ENCODE assay signal across 8 cellular contexts in genomic region chr22:43187171-43188099, GRCh38. TPM values are rescaled to one million over a fixed set of nuclear protein-coding genes. Genes with fewer than 3 reads are reported as not detected.
DNase-seq lines count a peak whose midpoint lies in the region; ATAC-seq and TF ChIP-seq lines count a peak whose summit lies in the region.

No MANE protein-coding gene starts in this region.

- peaks cover 3% of the 10 kb centered on the region for H3K4me1 ChIP-seq in prostate gland (replicated peaks)

- TF ChIP-seq CTCF in prostate gland (IDR thresholded peaks at IDR 0.05), result peak; percentile 68 to 96 (median 87)

- ATAC-seq in GM18498 (IDR thresholded peaks at IDR 0.05; ENCODE audit: unreplicated experiment) (peak; percentile 88), HG02885 (IDR thresholded peaks at IDR 0.05; ENCODE audit: poor library complexity, unreplicated experiment) (peak; percentile 85), T-cell (replicated peaks in 1 of 4) (peak; percentile 88 to 93 (median 90)), left ventricle myocardium superior (peak; percentile 92)

- H3K36me3 ChIP-seq in prostate gland, result no peaks in the 10 kb centered on the region

- H3K27ac ChIP-seq in prostate gland, result peak overlapping the region; percentile 74 to 90

- intact Hi-C loops in left ventricle myocardium superior (cut with micrococcal nuclease), result no loop called here
- intact Hi-C loops in prostate gland (cut with DNase I), result no loop called here

- peak overlapping the region; percentile 97 for H3K27ac Mint-ChIP-seq in T-cell

- DNase-seq in NCI-H146 treated with DMSO at 0.1 percent for 48 hours (lab: John Stamatoyannopoulos, UW; ENCODE audit: unreplicated experiment) (peak; percentile 69), T-cell (peak; percentile 91 to 98 (median 95)), amniotic stem cell (lab: John Stamatoyannopoulos, UW) (peak; percentile 76), left ventricle myocardium superior (peak; percentile 99), prostate gland (ENCODE audit: low spot score) (peak; percentile 91), ureter (ENCODE audit: low spot score) (peak; percentile 97)

- TF ChIP-seq POLR2A in prostate gland (IDR thresholded peaks at IDR 0.05), result peak; percentile 55

- no peaks in the 10 kb centered on the region for H3K9me3 ChIP-seq in prostate gland

- POLR2A ChIA-PET in T-cell (lab: Charles Lee), result interaction anchor here (0.5 to 1.2 kb wide), 3 partner anchors 34 to 1806 kb away, joined by 3 to 4 read pairs (median 3); partner anchors contain the start of gene TSPO (in 1 of the 2)

- H3K27me3 Mint-ChIP-seq in T-cell, result no peaks in the 10 kb centered on the region

- CTCF ChIA-PET in T-cell (lab: Charles Lee), result interaction anchor here (0.6 kb wide), 2 partner anchors 32 to 42 kb away, joined by 3 to 7 read pairs; no protein-coding TSS in a partner anchor

- 15% methylated on average over 24 of the region's 86 CpGs for WGBS in prostate gland

- peak overlapping the region; percentile 77 to 81 (median 80) for H3K4me3 Mint-ChIP-seq in T-cell

- peaks cover 17 to 34% (median 24%) of the 10 kb centered on the region in 3 donors for H3K4me1 Mint-ChIP-seq in T-cell

- peaks cover 0 to 4% (median 3%) of the 10 kb centered on the region in 3 donors for H3K9me3 Mint-ChIP-seq in T-cell

- no peaks in the 10 kb centered on the region for H3K36me3 Mint-ChIP-seq in T-cell

- H3K27me3 ChIP-seq in prostate gland (replicated peaks; ENCODE audit: insufficient read depth), result no peaks in the 10 kb centered on the region

- H3K4me3 ChIP-seq in prostate gland, result peak overlapping the region; percentile 42 to 78

RNA-seq across cellular contexts. Expression of gene TTLL12, which starts 0.5 kb away (rescaled TPM):
- 10 to 100 TPM; 17.1 to 38.1 (median 33.8) TPM for total RNA-seq in T-cell
- total RNA-seq in left ventricle myocardium superior, result 12.3 TPM
- total RNA-seq in prostate gland, result 100 to 1,000 TPM in 1 of 2 donors, 10 to 100 TPM in 1; 62.5 to 118 TPM
- 41.0 TPM for total RNA-seq in ureter

RNA-seq across cellular contexts. Expression of gene TSPO, which starts 36.1 kb away (rescaled TPM):
- total RNA-seq in T-cell (100 to 1,000 TPM in 3 of 5 donors, 10 to 100 TPM in 2; 50.2 to 128 (median 101) TPM), left ventricle myocardium superior (119 TPM), prostate gland (100 to 1,000 TPM; 238 to 575 TPM), ureter (130 TPM)

RNA-seq across cellular contexts. Expression of gene MCAT, which starts 44.2 kb away (rescaled TPM):
- total RNA-seq in T-cell, result 10 to 100 TPM in 3 of 5 donors, 1 to 10 TPM in 2; 6.5 to 13.3 (median 10.6) TPM
- 13.4 TPM for total RNA-seq in left ventricle myocardium superior
- 10 to 100 TPM; 39.1 to 39.9 TPM for total RNA-seq in prostate gland
- 19.5 TPM for total RNA-seq in ureter

Comparison
In these comparisons a context has a peak if more than half of its experiments do, and no peak if none do; other contexts are left out.
1. Peak in every context shown above with its lines: DNase-seq, ATAC-seq, H3K4me3 ChIP-seq and H3K27ac ChIP-seq.